In the genomic region with DNA sequence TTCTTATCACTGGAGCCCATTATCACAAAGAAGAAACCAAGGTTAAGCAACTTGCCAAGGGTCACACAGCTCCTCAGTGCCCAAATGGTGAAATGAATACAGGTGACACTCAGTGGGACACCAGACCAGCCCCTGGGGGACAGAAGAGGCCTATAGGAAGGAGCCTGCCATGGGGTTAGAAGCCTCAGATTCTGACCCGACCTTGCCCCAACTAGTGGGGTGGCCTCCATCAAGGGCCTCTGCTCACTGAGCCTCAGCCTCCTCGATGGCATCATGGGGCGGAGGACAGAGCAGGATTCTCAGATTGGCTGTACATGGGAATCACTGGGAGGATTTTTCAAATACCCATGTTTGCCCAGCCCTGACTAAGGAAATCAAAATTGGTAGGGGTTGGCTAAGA, we compare ENCODE assay signal across 19 cellular contexts.
"Had no signal": no experiment of that assay in that cellular context is flagged by ENCODE, and none has a peak within 500 bp of the region (broad histone marks: within the 10 kb centered on the region; RNA-seq: fewer than 3 reads in every experiment).

No MANE protein-coding gene starts in this region.

- H3K36me3 ChIP-seq: adrenal gland, cardiac muscle cell, colonic mucosa, left ventricle myocardium inferior, pancreas, right atrium auricular region, spleen, transverse colon had no signal

- H3K27ac ChIP-seq: adrenal gland, body of pancreas, cardiac muscle cell, colonic mucosa, left ventricle myocardium inferior, pancreas, right atrium auricular region, spleen, testis, transverse colon had no signal

- H3K27ac Mint-ChIP-seq: activated naive CD4-positive, alpha-beta T cell treated with anti-CD3 and anti-CD28 coated beads for 36 hours; activated naive CD8-positive, alpha-beta T cell treated with anti-CD3 and anti-CD28 coated beads for 36 hours; activated T-cell treated with anti-CD3 and anti-CD28 coated beads, Interleukin-2, amount 50 U/mL, for 72 hours had no signal

- H3K9me3 Mint-ChIP-seq: activated naive CD4-positive, alpha-beta T cell treated with anti-CD3 and anti-CD28 coated beads for 36 hours; activated naive CD8-positive, alpha-beta T cell treated with anti-CD3 and anti-CD28 coated beads for 36 hours; activated T-cell treated with anti-CD3 and anti-CD28 coated beads, Interleukin-2, amount 50 U/mL, for 72 hours; nephron had no signal

- H3K9me3 ChIP-seq: adrenal gland, body of pancreas, colonic mucosa, left ventricle myocardium inferior, mucosa of descending colon, pancreas, right atrium auricular region, spleen, testis, transverse colon had no signal

- DNase-seq: cerebellar nuclear complex; nucleus accumbens; stimulated activated naive CD4-positive, alpha-beta T cell treated with Interleukin-2 at 50 U/mL for 16 hours had no signal

- H3K36me3 Mint-ChIP-seq: activated naive CD8-positive, alpha-beta T cell treated with anti-CD3 and anti-CD28 coated beads for 36 hours had no signal

- H3K4me3 ChIP-seq: adrenal gland, body of pancreas, cardiac muscle cell, colonic mucosa, left ventricle myocardium inferior, lung, mucosa of descending colon, pancreas, right atrium auricular region, spleen, testis, transverse colon had no signal

- H3K4me3 Mint-ChIP-seq: activated naive CD4-positive, alpha-beta T cell treated with anti-CD3 and anti-CD28 coated beads for 36 hours; activated naive CD8-positive, alpha-beta T cell treated with anti-CD3 and anti-CD28 coated beads for 36 hours; activated T-cell treated with anti-CD3 and anti-CD28 coated beads, Interleukin-2, amount 50 U/mL, for 72 hours had no signal

- H3K27me3 ChIP-seq: adrenal gland, body of pancreas, cardiac muscle cell, colonic mucosa, pancreas, right atrium auricular region, testis had no signal
